Comparison of ENCODE assay signal across 1 cellular context in the genomic region with DNA sequence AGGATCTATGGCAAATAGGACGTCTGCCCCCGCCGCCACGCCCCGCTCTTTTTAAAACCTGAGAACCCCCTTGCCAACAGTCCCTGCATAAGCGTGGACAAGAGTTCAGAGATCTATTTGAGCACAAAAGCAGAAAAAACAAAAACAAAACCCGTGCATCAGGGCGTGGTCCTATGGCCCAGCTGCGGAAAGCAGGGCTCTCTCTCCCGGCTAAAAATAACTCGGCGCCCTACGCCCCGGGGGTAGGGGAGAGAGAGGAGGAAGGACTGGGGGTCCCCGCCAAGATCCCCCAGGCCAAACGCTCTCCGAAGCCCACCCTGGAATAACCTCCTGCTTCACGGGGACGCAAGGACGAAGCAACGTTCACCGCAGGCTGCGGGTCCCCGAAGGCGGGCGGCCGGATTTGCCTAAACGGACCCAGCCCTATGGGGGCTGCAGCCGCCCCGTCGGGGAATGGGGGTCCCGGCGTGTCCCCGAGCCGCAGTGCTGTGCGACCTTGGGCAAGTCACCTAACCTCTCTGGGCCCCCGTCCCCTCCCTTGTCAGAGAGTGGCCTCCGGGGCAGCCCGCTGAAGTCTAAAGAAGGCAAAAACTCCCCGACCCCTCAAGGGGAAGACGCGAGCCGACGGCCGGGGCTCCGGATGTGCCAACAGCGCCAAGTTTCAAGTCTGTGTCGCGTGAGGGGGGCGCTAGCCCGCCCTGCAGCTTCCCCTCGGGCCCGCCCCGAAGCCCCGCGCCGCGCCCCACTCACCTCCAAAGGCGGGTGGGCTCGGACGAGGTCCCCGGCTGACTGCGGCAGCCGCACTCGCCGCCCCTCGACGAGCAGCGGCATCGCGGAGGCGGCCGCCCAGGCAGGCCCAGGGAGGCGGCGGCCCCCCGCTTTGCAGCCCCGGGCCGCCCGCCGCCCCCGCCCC.
TF ChIP-seq lines count a peak whose summit lies in the region.

No MANE protein-coding gene starts in this region.

TF ChIP-seq in HepG2, 621 proteins besides CTCF, POLR2A, EP300 and RAD21 (continued from another document and continues in another):
- TF ChIP-seq, protein P1, sequence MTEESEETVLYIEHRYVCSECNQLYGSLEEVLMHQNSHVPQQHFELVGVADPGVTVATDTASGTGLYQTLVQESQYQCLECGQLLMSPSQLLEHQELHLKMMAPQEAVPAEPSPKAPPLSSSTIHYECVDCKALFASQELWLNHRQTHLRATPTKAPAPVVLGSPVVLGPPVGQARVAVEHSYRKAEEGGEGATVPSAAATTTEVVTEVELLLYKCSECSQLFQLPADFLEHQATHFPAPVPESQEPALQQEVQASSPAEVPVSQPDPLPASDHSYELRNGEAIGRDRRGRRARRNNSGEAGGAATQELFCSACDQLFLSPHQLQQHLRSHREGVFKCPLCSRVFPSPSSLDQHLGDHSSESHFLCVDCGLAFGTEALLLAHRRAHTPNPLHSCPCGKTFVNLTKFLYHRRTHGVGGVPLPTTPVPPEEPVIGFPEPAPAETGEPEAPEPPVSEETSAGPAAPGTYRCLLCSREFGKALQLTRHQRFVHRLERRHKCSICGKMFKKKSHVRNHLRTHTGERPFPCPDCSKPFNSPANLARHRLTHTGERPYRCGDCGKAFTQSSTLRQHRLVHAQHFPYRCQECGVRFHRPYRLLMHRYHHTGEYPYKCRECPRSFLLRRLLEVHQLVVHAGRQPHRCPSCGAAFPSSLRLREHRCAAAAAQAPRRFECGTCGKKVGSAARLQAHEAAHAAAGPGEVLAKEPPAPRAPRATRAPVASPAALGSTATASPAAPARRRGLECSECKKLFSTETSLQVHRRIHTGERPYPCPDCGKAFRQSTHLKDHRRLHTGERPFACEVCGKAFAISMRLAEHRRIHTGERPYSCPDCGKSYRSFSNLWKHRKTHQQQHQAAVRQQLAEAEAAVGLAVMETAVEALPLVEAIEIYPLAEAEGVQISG (CRISPR knock-in tag; IDR thresholded peaks at IDR 0.05): no peak
- TF ChIP-seq FOXP1 (IDR thresholded peaks at IDR 0.05) (no peak), FOXP1 (CRISPR knock-in tag; IDR thresholded peaks at IDR 0.05) (peak; percentile 25; the same call in 1 of the 2 replicates), NR2F6 (IDR thresholded peaks at IDR 0.05) (no peak), NR2F6 (CRISPR knock-in tag; IDR thresholded peaks at IDR 0.05) (no peak), HDAC1 (CRISPR knock-in tag; IDR thresholded peaks at IDR 0.05) (peak; percentile 41), ZNF550 (CRISPR knock-in tag; IDR thresholded peaks at IDR 0.05; ENCODE audit: borderline replicate concordance) (0 out of 2 replicates have a peak, but pooled peaks have one; percentile 23), JDP2 (CRISPR knock-in tag; IDR thresholded peaks at IDR 0.05; ENCODE audit: borderline replicate concordance) (no peak), NCOA2 (CRISPR knock-in tag; IDR thresholded peaks at IDR 0.05) (no peak), ZNF44 (CRISPR knock-in tag; IDR thresholded peaks at IDR 0.05) (no peak), ZNF83 (CRISPR knock-in tag; IDR thresholded peaks at IDR 0.05; ENCODE audit: borderline replicate concordance) (no peak), ZNF674 (CRISPR knock-in tag; IDR thresholded peaks at IDR 0.05; ENCODE audit: low read depth) (peak; percentile 69; the same call in 1 of the 2 replicates), ZNF317 (CRISPR knock-in tag; IDR thresholded peaks at IDR 0.05) (0 out of 2 replicates have a peak, but pooled peaks have one; percentile 47), MIER3 (CRISPR knock-in tag; IDR thresholded peaks at IDR 0.05; ENCODE audit: borderline replicate concordance) (no peak), ZFP41 (CRISPR knock-in tag; IDR thresholded peaks at IDR 0.05; ENCODE audit: borderline replicate concordance) (peak; percentile 92; the same call in 1 of the 2 replicates), ZNF446 (CRISPR knock-in tag; IDR thresholded peaks at IDR 0.05) (no peak), ZNF615 (CRISPR knock-in tag; IDR thresholded peaks at IDR 0.05; ENCODE audit: borderline replicate concordance) (peak; percentile 82; the same call in 1 of the 2 replicates), ZNF260 (CRISPR knock-in tag; IDR thresholded peaks at IDR 0.05; ENCODE audit: borderline replicate concordance, low read depth) (no peak), FOSL2 (CRISPR knock-in tag; IDR thresholded peaks at IDR 0.05) (no peak), SRY (CRISPR knock-in tag; IDR thresholded peaks at IDR 0.05) (peak; percentile 34; the same call in 1 of the 2 replicates), ZNF3 (CRISPR knock-in tag; IDR thresholded peaks at IDR 0.05) (0 out of 2 replicates have a peak, but pooled peaks have one; percentile 43), ZBTB20 (CRISPR knock-in tag; IDR thresholded peaks at IDR 0.05; ENCODE audit: borderline replicate concordance, low read depth) (peak; percentile 11; the same call in 1 of the 2 replicates), ZNF292 (CRISPR knock-in tag; IDR thresholded peaks at IDR 0.05; ENCODE audit: borderline replicate concordance, low read depth) (peak; percentile 63; the same call in 1 of the 2 replicates), ZKSCAN8 (CRISPR knock-in tag; IDR thresholded peaks at IDR 0.05; ENCODE audit: borderline replicate concordance) (peak; percentile 25; the same call in 1 of the 2 replicates), ZSCAN9 (CRISPR knock-in tag; IDR thresholded peaks at IDR 0.05; ENCODE audit: borderline replicate concordance) (0 out of 2 replicates have a peak, but pooled peaks have one; percentile 12), MATR3 (CRISPR knock-in tag; IDR thresholded peaks at IDR 0.05) (no peak), ZNF367 (CRISPR knock-in tag; IDR thresholded peaks at IDR 0.05; ENCODE audit: borderline replicate concordance) (peak; percentile 40; the same call in 1 of the 2 replicates), ZNF558 (CRISPR knock-in tag; IDR thresholded peaks at IDR 0.05; ENCODE audit: borderline replicate concordance) (no peak), ZNF121 (CRISPR knock-in tag; IDR thresholded peaks at IDR 0.05) (peak; percentile 58; the same call in 1 of the 2 replicates), RCOR2 (CRISPR knock-in tag; IDR thresholded peaks at IDR 0.05) (peak; percentile 89), ZMYM2 (CRISPR knock-in tag; IDR thresholded peaks at IDR 0.05) (0 out of 2 replicates have a peak, but pooled peaks have one; percentile 12), ZSCAN21 (CRISPR knock-in tag; IDR thresholded peaks at IDR 0.05; ENCODE audit: borderline replicate concordance) (peak; percentile 48; the same call in 1 of the 2 replicates), ZNF670 (CRISPR knock-in tag; IDR thresholded peaks at IDR 0.05; ENCODE audit: borderline replicate concordance) (peak; percentile 94), BCL6 (CRISPR knock-in tag; IDR thresholded peaks at IDR 0.05) (peak; percentile 38)
- TF ChIP-seq, protein P2, sequence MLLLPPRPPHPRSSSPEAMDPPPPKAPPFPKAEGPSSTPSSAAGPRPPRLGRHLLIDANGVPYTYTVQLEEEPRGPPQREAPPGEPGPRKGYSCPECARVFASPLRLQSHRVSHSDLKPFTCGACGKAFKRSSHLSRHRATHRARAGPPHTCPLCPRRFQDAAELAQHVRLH (CRISPR knock-in tag; IDR thresholded peaks at IDR 0.05; ENCODE audit: borderline replicate concordance, low read depth): no peak
- TF ChIP-seq, protein P3, sequence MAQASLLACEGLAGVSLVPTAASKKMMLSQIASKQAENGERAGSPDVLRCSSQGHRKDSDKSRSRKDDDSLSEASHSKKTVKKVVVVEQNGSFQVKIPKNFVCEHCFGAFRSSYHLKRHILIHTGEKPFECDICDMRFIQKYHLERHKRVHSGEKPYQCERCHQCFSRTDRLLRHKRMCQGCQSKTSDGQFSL (CRISPR knock-in tag; IDR thresholded peaks at IDR 0.05): peak; percentile 49; the same call in 1 of the 2 replicates
- TF ChIP-seq, protein P4, sequence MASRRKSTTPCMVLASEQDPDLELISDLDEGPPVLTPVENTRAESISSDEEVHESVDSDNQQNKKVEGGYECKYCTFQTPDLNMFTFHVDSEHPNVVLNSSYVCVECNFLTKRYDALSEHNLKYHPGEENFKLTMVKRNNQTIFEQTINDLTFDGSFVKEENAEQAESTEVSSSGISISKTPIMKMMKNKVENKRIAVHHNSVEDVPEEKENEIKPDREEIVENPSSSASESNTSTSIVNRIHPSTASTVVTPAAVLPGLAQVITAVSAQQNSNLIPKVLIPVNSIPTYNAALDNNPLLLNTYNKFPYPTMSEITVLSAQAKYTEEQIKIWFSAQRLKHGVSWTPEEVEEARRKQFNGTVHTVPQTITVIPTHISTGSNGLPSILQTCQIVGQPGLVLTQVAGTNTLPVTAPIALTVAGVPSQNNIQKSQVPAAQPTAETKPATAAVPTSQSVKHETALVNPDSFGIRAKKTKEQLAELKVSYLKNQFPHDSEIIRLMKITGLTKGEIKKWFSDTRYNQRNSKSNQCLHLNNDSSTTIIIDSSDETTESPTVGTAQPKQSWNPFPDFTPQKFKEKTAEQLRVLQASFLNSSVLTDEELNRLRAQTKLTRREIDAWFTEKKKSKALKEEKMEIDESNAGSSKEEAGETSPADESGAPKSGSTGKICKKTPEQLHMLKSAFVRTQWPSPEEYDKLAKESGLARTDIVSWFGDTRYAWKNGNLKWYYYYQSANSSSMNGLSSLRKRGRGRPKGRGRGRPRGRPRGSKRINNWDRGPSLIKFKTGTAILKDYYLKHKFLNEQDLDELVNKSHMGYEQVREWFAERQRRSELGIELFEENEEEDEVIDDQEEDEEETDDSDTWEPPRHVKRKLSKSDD (CRISPR knock-in tag; IDR thresholded peaks at IDR 0.05; ENCODE audit: low read depth): peak; percentile 43; the same call in 1 of the 2 replicates
- TF ChIP-seq, protein P5, sequence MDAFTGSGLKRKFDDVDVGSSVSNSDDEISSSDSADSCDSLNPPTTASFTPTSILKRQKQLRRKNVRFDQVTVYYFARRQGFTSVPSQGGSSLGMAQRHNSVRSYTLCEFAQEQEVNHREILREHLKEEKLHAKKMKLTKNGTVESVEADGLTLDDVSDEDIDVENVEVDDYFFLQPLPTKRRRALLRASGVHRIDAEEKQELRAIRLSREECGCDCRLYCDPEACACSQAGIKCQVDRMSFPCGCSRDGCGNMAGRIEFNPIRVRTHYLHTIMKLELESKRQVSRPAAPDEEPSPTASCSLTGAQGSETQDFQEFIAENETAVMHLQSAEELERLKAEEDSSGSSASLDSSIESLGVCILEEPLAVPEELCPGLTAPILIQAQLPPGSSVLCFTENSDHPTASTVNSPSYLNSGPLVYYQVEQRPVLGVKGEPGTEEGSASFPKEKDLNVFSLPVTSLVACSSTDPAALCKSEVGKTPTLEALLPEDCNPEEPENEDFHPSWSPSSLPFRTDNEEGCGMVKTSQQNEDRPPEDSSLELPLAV (CRISPR knock-in tag; conservative IDR thresholded peaks at IDR 0.05; ENCODE audit: low read depth): 0 out of 2 replicates have a peak, but pooled peaks have one; percentile 17
- TF ChIP-seq, protein P6, sequence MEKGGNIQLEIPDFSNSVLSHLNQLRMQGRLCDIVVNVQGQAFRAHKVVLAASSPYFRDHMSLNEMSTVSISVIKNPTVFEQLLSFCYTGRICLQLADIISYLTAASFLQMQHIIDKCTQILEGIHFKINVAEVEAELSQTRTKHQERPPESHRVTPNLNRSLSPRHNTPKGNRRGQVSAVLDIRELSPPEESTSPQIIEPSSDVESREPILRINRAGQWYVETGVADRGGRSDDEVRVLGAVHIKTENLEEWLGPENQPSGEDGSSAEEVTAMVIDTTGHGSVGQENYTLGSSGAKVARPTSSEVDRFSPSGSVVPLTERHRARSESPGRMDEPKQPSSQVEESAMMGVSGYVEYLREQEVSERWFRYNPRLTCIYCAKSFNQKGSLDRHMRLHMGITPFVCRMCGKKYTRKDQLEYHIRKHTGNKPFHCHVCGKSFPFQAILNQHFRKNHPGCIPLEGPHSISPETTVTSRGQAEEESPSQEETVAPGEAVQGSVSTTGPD (CRISPR knock-in tag; IDR thresholded peaks at IDR 0.05): no peak
- TF ChIP-seq, protein P7, sequence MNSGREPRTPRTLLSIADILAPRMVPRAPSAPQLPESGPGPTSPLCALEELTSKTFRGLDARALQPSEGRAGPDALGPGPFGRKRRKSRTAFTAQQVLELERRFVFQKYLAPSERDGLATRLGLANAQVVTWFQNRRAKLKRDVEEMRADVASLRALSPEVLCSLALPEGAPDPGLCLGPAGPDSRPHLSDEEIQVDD (CRISPR knock-in tag; IDR thresholded peaks at IDR 0.05; ENCODE audit: borderline replicate concordance): no peak; the same call in 1 of the 2 replicates
- TF ChIP-seq, protein P8, sequence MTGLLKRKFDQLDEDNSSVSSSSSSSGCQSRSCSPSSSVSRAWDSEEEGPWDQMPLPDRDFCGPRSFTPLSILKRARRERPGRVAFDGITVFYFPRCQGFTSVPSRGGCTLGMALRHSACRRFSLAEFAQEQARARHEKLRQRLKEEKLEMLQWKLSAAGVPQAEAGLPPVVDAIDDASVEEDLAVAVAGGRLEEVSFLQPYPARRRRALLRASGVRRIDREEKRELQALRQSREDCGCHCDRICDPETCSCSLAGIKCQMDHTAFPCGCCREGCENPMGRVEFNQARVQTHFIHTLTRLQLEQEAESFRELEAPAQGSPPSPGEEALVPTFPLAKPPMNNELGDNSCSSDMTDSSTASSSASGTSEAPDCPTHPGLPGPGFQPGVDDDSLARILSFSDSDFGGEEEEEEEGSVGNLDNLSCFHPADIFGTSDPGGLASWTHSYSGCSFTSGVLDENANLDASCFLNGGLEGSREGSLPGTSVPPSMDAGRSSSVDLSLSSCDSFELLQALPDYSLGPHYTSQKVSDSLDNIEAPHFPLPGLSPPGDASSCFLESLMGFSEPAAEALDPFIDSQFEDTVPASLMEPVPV (CRISPR knock-in tag; IDR thresholded peaks at IDR 0.05): peak; percentile 11; the same call in 1 of the 2 replicates
- TF ChIP-seq, protein P9, sequence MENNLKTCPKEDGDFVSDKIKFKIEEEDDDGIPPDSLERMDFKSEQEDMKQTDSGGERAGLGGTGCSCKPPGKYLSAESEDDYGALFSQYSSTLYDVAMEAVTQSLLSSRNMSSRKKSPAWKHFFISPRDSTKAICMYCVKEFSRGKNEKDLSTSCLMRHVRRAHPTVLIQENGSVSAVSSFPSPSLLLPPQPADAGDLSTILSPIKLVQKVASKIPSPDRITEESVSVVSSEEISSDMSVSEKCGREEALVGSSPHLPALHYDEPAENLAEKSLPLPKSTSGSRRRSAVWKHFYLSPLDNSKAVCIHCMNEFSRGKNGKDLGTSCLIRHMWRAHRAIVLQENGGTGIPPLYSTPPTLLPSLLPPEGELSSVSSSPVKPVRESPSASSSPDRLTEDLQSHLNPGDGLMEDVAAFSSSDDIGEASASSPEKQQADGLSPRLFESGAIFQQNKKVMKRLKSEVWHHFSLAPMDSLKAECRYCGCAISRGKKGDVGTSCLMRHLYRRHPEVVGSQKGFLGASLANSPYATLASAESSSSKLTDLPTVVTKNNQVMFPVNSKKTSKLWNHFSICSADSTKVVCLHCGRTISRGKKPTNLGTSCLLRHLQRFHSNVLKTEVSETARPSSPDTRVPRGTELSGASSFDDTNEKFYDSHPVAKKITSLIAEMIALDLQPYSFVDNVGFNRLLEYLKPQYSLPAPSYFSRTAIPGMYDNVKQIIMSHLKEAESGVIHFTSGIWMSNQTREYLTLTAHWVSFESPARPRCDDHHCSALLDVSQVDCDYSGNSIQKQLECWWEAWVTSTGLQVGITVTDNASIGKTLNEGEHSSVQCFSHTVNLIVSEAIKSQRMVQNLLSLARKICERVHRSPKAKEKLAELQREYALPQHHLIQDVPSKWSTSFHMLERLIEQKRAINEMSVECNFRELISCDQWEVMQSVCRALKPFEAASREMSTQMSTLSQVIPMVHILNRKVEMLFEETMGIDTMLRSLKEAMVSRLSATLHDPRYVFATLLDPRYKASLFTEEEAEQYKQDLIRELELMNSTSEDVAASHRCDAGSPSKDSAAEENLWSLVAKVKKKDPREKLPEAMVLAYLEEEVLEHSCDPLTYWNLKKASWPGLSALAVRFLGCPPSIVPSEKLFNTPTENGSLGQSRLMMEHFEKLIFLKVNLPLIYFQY (CRISPR knock-in tag; IDR thresholded peaks at IDR 0.05; ENCODE audit: borderline replicate concordance): peak; percentile 40; the same call in 1 of the 2 replicates
